In genomic region chr10:31270954-31271353, GRCh38 we compare ENCODE assay signal across 20 cellular contexts.
"Had no signal": no experiment of that assay in that cellular context is flagged by ENCODE, and none has a peak within 500 bp of the region (broad histone marks: within the 10 kb centered on the region; RNA-seq: fewer than 3 reads in every experiment).

No MANE protein-coding gene starts in this region.

- H3K4me1 ChIP-seq: SJCRH30 had no signal

- H3K4me3 ChIP-seq: SJCRH30 had no signal

- H3K9me3 ChIP-seq: SJCRH30 had no signal

- H3K36me3 ChIP-seq: SJCRH30 had no signal

- H3K27ac ChIP-seq: SJCRH30 had no signal

- ATAC-seq: SK-N-SH treated with all-trans-retinoic acid at 6 μM for 48 hours had no signal

- H3K27me3 ChIP-seq: SJCRH30 had no signal

- DNase-seq: KBM-7, MV-4-11, NCI-H1048, NCI-H1105, NCI-H1417, NCI-H1436 treated with DMSO at 0.1 percent for 48 hours, NCI-H1694, NCI-H187 treated with DMSO at 0.1 percent for 48 hours, NCI-H2029 treated with DMSO at 0.1 percent for 48 hours, NCI-H2107, NCI-H2227 treated with DMSO at 0.1 percent for 48 hours, NCI-H446, NCI-H510A, NCI-H524 treated with DMSO at 0.1 percent for 48 hours, NCI-H69, NCI-H774, RPMI8226, SHP77 treated with DMSO at 0.1 percent for 48 hours, SJCRH30 had no signal
